In the genomic region with DNA sequence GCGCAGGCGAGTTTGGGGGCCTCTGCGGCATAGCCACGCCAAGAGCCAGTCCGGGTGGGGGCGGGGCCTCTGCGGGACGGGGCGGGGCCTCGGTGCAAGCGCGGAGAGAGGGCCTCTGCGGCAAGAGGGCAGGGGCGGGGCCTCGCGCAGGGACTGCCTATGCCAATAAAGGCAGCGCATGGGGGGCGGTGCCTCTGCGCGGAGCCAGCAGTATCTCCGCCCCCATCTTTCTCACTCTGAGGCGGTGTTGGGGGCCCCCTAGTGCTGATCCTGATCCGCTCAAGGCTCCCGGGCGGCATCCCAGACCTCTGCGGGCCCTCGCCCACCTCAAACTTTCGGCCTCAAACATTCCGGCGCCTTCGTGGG, we compare ENCODE assay signal across 8 cellular contexts. TPM values are rescaled to one million over a fixed set of nuclear protein-coding genes. Genes with fewer than 3 reads are reported as not detected.
A peak's percentile ranks its signal among the peaks of the same experiment; 100 is the strongest.
DNase-seq lines count a peak whose midpoint lies in the region; FAIRE-seq and TF ChIP-seq lines count a peak whose summit lies in the region.

No MANE protein-coding gene starts in this region.

- H3K27me3 ChIP-seq in mesendoderm (ENCODE audit: insufficient read depth, low read length, poor library complexity) (peaks cover 7% of the 10 kb centered on the region), WERI-Rb-1 (ENCODE audit: insufficient read depth, low read depth, severe bottlenecking) (no peaks in the 10 kb centered on the region)

- H3K23ac ChIP-seq in mesendoderm (ENCODE audit: low read length) = no peak overlapping the region

- no peak overlapping the region for H2BK5ac ChIP-seq in mesendoderm (ENCODE audit: low read length)

- H4K5ac ChIP-seq in mesendoderm (ENCODE audit: low read length) = no peak overlapping the region

- H3K9me3 Mint-ChIP-seq in activated CD4-positive, alpha-beta memory T cell treated with anti-CD3 and anti-CD28 coated beads, Interleukin-2, amount 10 ng/mL, durations not matched to agents 7 days and 5 days = no peaks in the 10 kb centered on the region

- H3K79me2 ChIP-seq in mesendoderm (ENCODE audit: control insufficient read depth, insufficient read depth, low read length) = no peaks in the 10 kb centered on the region

- no peak for TF ChIP-seq CTCF in WERI-Rb-1 (IDR thresholded peaks at IDR 0.05; ENCODE audit: low read depth, low read length)

- H3K9me3 ChIP-seq in WERI-Rb-1 (ENCODE audit: severe bottlenecking) = no peaks in the 10 kb centered on the region

- H2BK120ac ChIP-seq in mesendoderm (ENCODE audit: low read depth, low read length) = no peak overlapping the region

- peak overlapping the region; percentile 37 for H3K4me2 ChIP-seq in mesendoderm (ENCODE audit: low read length)

- H3K4me1 ChIP-seq in mesendoderm (ENCODE audit: control insufficient read depth, low read depth, low read length) = peaks cover 2% of the 10 kb centered on the region

- peak; percentile 11 for FAIRE-seq in GM19239 (lab: Jason Lieb, UNC)

- H3K4me1 Mint-ChIP-seq in activated CD4-positive, alpha-beta memory T cell treated with anti-CD3 and anti-CD28 coated beads, Interleukin-2, amount 10 ng/mL, durations not matched to agents 7 days and 5 days = peaks cover 16% of the 10 kb centered on the region

- peaks cover 65% of the 10 kb centered on the region for H3K27me3 Mint-ChIP-seq in activated CD4-positive, alpha-beta memory T cell treated with anti-CD3 and anti-CD28 coated beads, Interleukin-2, amount 10 ng/mL, durations not matched to agents 7 days and 5 days

- no peaks in the 10 kb centered on the region for H3K79me1 ChIP-seq in mesendoderm (ENCODE audit: low read length)

- no peak overlapping the region for H3K27ac Mint-ChIP-seq in activated CD4-positive, alpha-beta memory T cell treated with anti-CD3 and anti-CD28 coated beads, Interleukin-2, amount 10 ng/mL, durations not matched to agents 7 days and 5 days

- WGBS in mesendoderm (ENCODE audit: extremely low coverage, insufficient coverage, low lambda C conversion rate) = no CpG with 5 or more reads among the region's 31 CpGs

- H3K36me3 Mint-ChIP-seq in activated CD4-positive, alpha-beta memory T cell treated with anti-CD3 and anti-CD28 coated beads, Interleukin-2, amount 10 ng/mL, durations not matched to agents 7 days and 5 days (ENCODE audit: low read depth) = peaks cover 2% of the 10 kb centered on the region

- POLR2A ChIA-PET in activated CD4-positive, alpha-beta memory T cell treated with anti-CD3 and anti-CD28 coated beads, Interleukin-2, amount 10 ng/mL, durations not matched to agents 7 days and 5 days (lab: Charles Lee) = no interaction called here

- no peak overlapping the region for H3K9ac ChIP-seq in mesendoderm (ENCODE audit: low read length)

- CTCF ChIA-PET in activated CD4-positive, alpha-beta memory T cell treated with anti-CD3 and anti-CD28 coated beads, Interleukin-2, amount 10 ng/mL, durations not matched to agents 7 days and 5 days (lab: Charles Lee) = interaction anchor here (0.8 kb wide), 1 partner anchor 46 kb away, joined by 3 read pairs; no protein-coding TSS in a partner anchor

- H3K4me3 Mint-ChIP-seq in activated CD4-positive, alpha-beta memory T cell treated with anti-CD3 and anti-CD28 coated beads, Interleukin-2, amount 10 ng/mL, durations not matched to agents 7 days and 5 days = no peak overlapping the region

- H3K36me3 ChIP-seq in mesendoderm (ENCODE audit: control insufficient read depth, insufficient read depth, low read length) (no peaks in the 10 kb centered on the region), WERI-Rb-1 (no peaks in the 10 kb centered on the region)

- H3K27ac ChIP-seq in mesendoderm (ENCODE audit: low read depth, low read length) (no peak overlapping the region), WERI-Rb-1 (no peak overlapping the region)

- H2AK5ac ChIP-seq in mesendoderm (ENCODE audit: low read length) = no peak overlapping the region

- H3K4ac ChIP-seq in mesendoderm (ENCODE audit: low read depth, low read length) = no peak overlapping the region

- H3K4me3 ChIP-seq in mesendoderm (ENCODE audit: low read length) (no peak overlapping the region), WERI-Rb-1 (ENCODE audit: low read depth, low read length) (no peak overlapping the region)

- H2BK15ac ChIP-seq in mesendoderm (replicated peaks; ENCODE audit: low read depth) = no peak overlapping the region

- peak overlapping the region; percentile 6 for H3K56ac ChIP-seq in mesendoderm (ENCODE audit: low read length)

- DNase-seq in ACHN (peak; percentile 79), GM19239 (ENCODE audit: insufficient read length, low spot score) (peak; percentile 75), M059J (ENCODE audit: low read depth) (peak; percentile 85), ecto neural progenitor cell (ENCODE audit: low spot score) (peak; percentile 95), mesendoderm (peak; percentile 95), WERI-Rb-1 (no peak)
- peak; percentile 83 for DNase-seq in activated CD4-positive, alpha-beta memory T cell treated with anti-CD3 and anti-CD28 coated beads, Interleukin-2, amount 10 ng/mL, durations not matched to agents 7 days and 5 days
- peak; percentile 47 to 65 for DNase-seq in stimulated activated CD8-positive, alpha-beta memory T cell treated with anti-CD3 and anti-CD28 coated beads, Interleukin-4, amount 100 ng/mL, for 4 hours (ENCODE audit: low read depth in 2 of 2, low spot score in 1 of 2)

- no peak overlapping the region for H3K18ac ChIP-seq in mesendoderm (ENCODE audit: low read length)

- H4K8ac ChIP-seq in mesendoderm (ENCODE audit: low read depth, low read length) = no peak overlapping the region

- in situ Hi-C loops in ACHN (cut with HindIII; ENCODE audit: low pct_ligation_motif_present, low pct_unique_long_range_greater_than_20kb, low sequenced_read_pairs) = no loop called here

RNA-seq across cellular contexts. Expression of gene GPRIN1, which starts 9.2 kb away (rescaled TPM):
- 8.4 and 12.4 TPM in 2 replicates for total RNA-seq in M059J (2014; rRNA removed; shearing (Covaris generic))
- total RNA-seq in activated CD4-positive, alpha-beta memory T cell treated with anti-CD3 and anti-CD28 coated beads, Interleukin-2, amount 10 ng/mL, durations not matched to agents 7 days and 5 days = 1 to 10 TPM; 3.7 to 4.2 TPM
- polyA plus RNA-seq in mesendoderm (2013, experiment 1 of 2) = 4.0 TPM
- polyA plus RNA-seq in mesendoderm (2013, experiment 2 of 2) = 4.2 TPM

RNA-seq across cellular contexts. Expression of gene SNCB, which starts 11.1 kb away (rescaled TPM):
- not detected in 2 replicates for total RNA-seq in M059J (2014; rRNA removed; shearing (Covaris generic))
- total RNA-seq in activated CD4-positive, alpha-beta memory T cell treated with anti-CD3 and anti-CD28 coated beads, Interleukin-2, amount 10 ng/mL, durations not matched to agents 7 days and 5 days = not detected
- polyA plus RNA-seq in mesendoderm (2013, experiment 1 of 2) = 1.0 TPM
- 1.4 TPM for polyA plus RNA-seq in mesendoderm (2013, experiment 2 of 2)

RNA-seq across cellular contexts. Expression of gene EIF4E1B, which starts 11.3 kb away (rescaled TPM):
- total RNA-seq in M059J (2014; rRNA removed; shearing (Covaris generic)) = not detected in 2 replicates
- total RNA-seq in activated CD4-positive, alpha-beta memory T cell treated with anti-CD3 and anti-CD28 coated beads, Interleukin-2, amount 10 ng/mL, durations not matched to agents 7 days and 5 days = not detected
- 0.17 TPM for polyA plus RNA-seq in mesendoderm (2013, experiment 1 of 2)
- polyA plus RNA-seq in mesendoderm (2013, experiment 2 of 2) = 0.11 TPM

RNA-seq across cellular contexts. Expression of gene TSPAN17, which starts 28.1 kb away (rescaled TPM):
- total RNA-seq in M059J (2014; rRNA removed; shearing (Covaris generic)) = 16.6 and 27.8 TPM in 2 replicates
- 10 to 100 TPM; 33.3 to 33.4 TPM for total RNA-seq in activated CD4-positive, alpha-beta memory T cell treated with anti-CD3 and anti-CD28 coated beads, Interleukin-2, amount 10 ng/mL, durations not matched to agents 7 days and 5 days
- 26.2 TPM for polyA plus RNA-seq in mesendoderm (2013, experiment 1 of 2)
- polyA plus RNA-seq in mesendoderm (2013, experiment 2 of 2) = 27.6 TPM
